In genomic region chr16:67842509-67843342, GRCh38 we compare ENCODE assay signal across 8 cellular contexts. TPM values are rescaled to one million over a fixed set of nuclear protein-coding genes. Genes with fewer than 3 reads are reported as not detected.
DNase-seq lines count a peak whose midpoint lies in the region; ATAC-seq and TF ChIP-seq lines count a peak whose summit lies in the region.

No MANE protein-coding gene starts in this region.

- peak; percentile 6 for ATAC-seq in GM18909 (IDR thresholded peaks at IDR 0.05; ENCODE audit: poor library complexity, unreplicated experiment)
- ATAC-seq in HG03354 (IDR thresholded peaks at IDR 0.05; ENCODE audit: poor library complexity, severe bottlenecking, unreplicated experiment), result peak; percentile 10

- H3K27me3 ChIP-seq in left ventricle myocardium inferior (ENCODE audit: low read depth) (no peaks in the 10 kb centered on the region), vagina (no peaks in the 10 kb centered on the region)

- H3K9me3 ChIP-seq in left ventricle myocardium inferior (replicated peaks) (no peaks in the 10 kb centered on the region), vagina (no peaks in the 10 kb centered on the region)

- TF ChIP-seq CTCF in left ventricle myocardium inferior (IDR thresholded peaks at IDR 0.05; ENCODE audit: borderline replicate concordance) (peak; percentile 40), vagina (IDR thresholded peaks at IDR 0.05) (no peak)

- peak; percentile 73 for DNase-seq in Ammon's horn (ENCODE audit: low spot score)
- DNase-seq in SK-N-DZ (ENCODE audit: low spot score), result peak; percentile 71
- DNase-seq in activated naive CD8-positive, alpha-beta T cell treated with anti-CD3 and anti-CD28 coated beads, Interleukin-2, amount 50 U/mL, for 16 hours (ENCODE audit: low read depth, low spot score), result peak; percentile 14
- DNase-seq in left ventricle myocardium inferior, result peak; percentile 65
- DNase-seq in posterior vena cava (ENCODE audit: low spot score), result peak; percentile 90
- no peak for DNase-seq in vagina (ENCODE audit: extremely low spot score in 2 of 2)

- no peak for TF ChIP-seq POLR2A in vagina (IDR thresholded peaks at IDR 0.05)

- H3K4me1 ChIP-seq in left ventricle myocardium inferior (peaks cover 57% of the 10 kb centered on the region), vagina (peaks cover 48% of the 10 kb centered on the region)

- peak overlapping the region; percentile 82 for H3K4me3 ChIP-seq in left ventricle myocardium inferior
- peak overlapping the region; percentile 64 to 72 for H3K4me3 ChIP-seq in vagina

- H3K36me3 ChIP-seq in left ventricle myocardium inferior, result peaks cover 4% of the 10 kb centered on the region
- H3K36me3 ChIP-seq in vagina, result no peaks in the 10 kb centered on the region

- H3K27ac ChIP-seq in left ventricle myocardium inferior (replicated peaks) (peak overlapping the region; percentile 99), vagina (peak overlapping the region; percentile 100)

- intact Hi-C loops in left ventricle myocardium inferior (cut with micrococcal nuclease), result no loop called here
- intact Hi-C loops in posterior vena cava (cut with DNase I), result no loop called here
- intact Hi-C loops in vagina (cut with DNase I), result no loop called here

RNA-seq across cellular contexts. Expression of gene THAP11, which starts 0.6 kb away (rescaled TPM):
- 108 and 111 TPM in 2 replicates for polyA plus RNA-seq in SK-N-DZ (2014; cell fraction: cytosol; rRNA removed)
- 56.2 TPM in 2 replicates for polyA plus RNA-seq in SK-N-DZ (2014; cell fraction: nucleus; rRNA removed)
- total RNA-seq in left ventricle myocardium inferior, result 31.4 TPM
- total RNA-seq in posterior vena cava, result 10 to 100 TPM; 24.9 to 26.1 TPM
- 50.6 TPM for total RNA-seq in vagina

RNA-seq across cellular contexts. Expression of gene NUTF2, which starts 4.0 kb away (rescaled TPM):
- 143 and 159 TPM in 2 replicates for polyA plus RNA-seq in SK-N-DZ (2014; cell fraction: cytosol; rRNA removed)
- polyA plus RNA-seq in SK-N-DZ (2014; cell fraction: nucleus; rRNA removed), result 137 and 145 TPM in 2 replicates
- total RNA-seq in left ventricle myocardium inferior (73.6 TPM), posterior vena cava (10 to 100 TPM; 81.7 to 99.1 TPM), vagina (131 TPM)

RNA-seq across cellular contexts. Expression of gene CENPT, which starts 4.8 kb away (rescaled TPM):
- polyA plus RNA-seq in SK-N-DZ (2014; cell fraction: cytosol; rRNA removed), result 41.6 and 54.9 TPM in 2 replicates
- 463 and 467 TPM in 2 replicates for polyA plus RNA-seq in SK-N-DZ (2014; cell fraction: nucleus; rRNA removed)
- total RNA-seq in left ventricle myocardium inferior (20.2 TPM), posterior vena cava (10 to 100 TPM; 38.7 to 40.3 TPM), vagina (57.7 TPM)

RNA-seq across cellular contexts. Expression of gene EDC4, which starts 30.1 kb away (rescaled TPM):
- polyA plus RNA-seq in SK-N-DZ (2014; cell fraction: cytosol; rRNA removed), result 55.2 and 62.8 TPM in 2 replicates
- 204 and 255 TPM in 2 replicates for polyA plus RNA-seq in SK-N-DZ (2014; cell fraction: nucleus; rRNA removed)
- total RNA-seq in left ventricle myocardium inferior, result 33.2 TPM
- total RNA-seq in posterior vena cava, result 10 to 100 TPM; 37.4 to 43.1 TPM
- 71.9 TPM for total RNA-seq in vagina

RNA-seq across cellular contexts. Expression of gene TSNAXIP1, which starts 36.0 kb away (rescaled TPM):
- 0.27 and 0.70 TPM in 2 replicates for polyA plus RNA-seq in SK-N-DZ (2014; cell fraction: cytosol; rRNA removed)
- polyA plus RNA-seq in SK-N-DZ (2014; cell fraction: nucleus; rRNA removed), result 13.3 and 17.3 TPM in 2 replicates
- 0.49 TPM for total RNA-seq in left ventricle myocardium inferior
- total RNA-seq in posterior vena cava, result under 1 TPM; 0.37 to 0.52 TPM
- total RNA-seq in vagina, result not detected

Comparison
In these comparisons a context has a peak if more than half of its experiments do, and no peak if none do; other contexts are left out.
1. DNase-seq: peak in Ammon's horn (single experiment), SK-N-DZ (single experiment), activated naive CD8-positive, alpha-beta T cell treated with anti-CD3 and anti-CD28 coated beads, Interleukin-2, amount 50 U/mL, for 16 hours (single experiment), left ventricle myocardium inferior (single experiment) and posterior vena cava (single experiment); none in vagina (0 of 2).